In the genomic region with DNA sequence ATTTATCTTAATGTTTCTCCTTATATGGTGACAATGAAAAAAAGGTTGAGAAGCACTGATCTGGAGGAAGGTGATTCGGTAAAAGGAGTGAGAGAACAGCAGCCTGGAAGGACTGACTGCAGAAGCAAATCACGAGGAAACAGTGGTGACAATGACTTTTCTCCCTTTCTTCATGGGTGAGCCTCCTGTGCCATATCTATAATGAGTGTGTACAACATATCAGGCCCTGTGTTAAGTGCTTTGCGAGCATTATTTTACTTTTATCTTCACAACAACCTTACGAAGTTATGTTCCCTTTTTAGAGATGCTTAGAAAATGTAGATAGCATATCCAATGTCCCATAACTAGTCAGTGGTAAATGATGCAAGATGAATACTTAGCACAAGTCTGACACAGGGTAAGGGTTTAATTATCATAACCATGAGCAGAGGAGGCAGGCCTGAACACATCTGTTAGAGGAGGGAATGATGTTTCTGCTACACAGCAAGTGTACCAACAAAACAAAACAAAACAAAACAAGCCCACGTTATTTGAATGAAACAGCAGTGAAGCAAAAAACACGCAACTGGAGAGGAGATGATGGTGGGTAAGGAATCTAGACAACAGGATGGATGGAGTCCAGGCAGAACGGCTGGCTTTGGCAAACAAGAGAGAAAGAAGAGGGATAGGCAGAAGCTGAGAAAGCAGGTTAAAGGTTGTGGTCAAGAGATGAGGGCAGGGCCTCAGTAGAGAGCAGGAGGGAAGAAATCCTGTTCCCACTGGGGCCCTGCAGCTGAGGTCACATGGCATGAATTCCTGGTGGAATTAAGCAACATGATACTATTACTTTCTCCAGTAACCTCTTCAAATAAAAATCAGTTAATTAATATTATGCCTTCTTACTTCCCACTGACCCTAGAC, we compare ENCODE assay signal across 1 cellular context.
TF ChIP-seq lines count a peak whose summit lies in the region.

No MANE protein-coding gene starts in this region.

TF ChIP-seq in HepG2, 621 proteins besides CTCF, POLR2A, EP300 and RAD21 (continued from another document):
- TF ChIP-seq, protein P1, sequence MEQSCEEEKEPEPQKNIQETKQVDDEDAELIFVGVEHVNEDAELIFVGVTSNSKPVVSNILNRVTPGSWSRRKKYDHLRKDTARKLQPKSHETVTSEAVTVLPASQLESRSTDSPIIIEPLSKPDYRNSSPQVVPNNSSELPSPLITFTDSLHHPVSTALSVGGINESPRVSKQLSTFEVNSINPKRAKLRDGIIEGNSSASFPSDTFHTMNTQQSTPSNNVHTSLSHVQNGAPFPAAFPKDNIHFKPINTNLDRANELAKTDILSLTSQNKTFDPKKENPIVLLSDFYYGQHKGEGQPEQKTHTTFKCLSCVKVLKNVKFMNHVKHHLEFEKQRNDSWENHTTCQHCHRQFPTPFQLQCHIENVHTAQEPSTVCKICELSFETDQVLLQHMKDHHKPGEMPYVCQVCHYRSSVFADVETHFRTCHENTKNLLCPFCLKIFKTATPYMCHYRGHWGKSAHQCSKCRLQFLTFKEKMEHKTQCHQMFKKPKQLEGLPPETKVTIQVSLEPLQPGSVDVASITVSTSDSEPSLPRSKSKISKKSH (CRISPR knock-in tag; IDR thresholded peaks at IDR 0.05; ENCODE audit: borderline replicate concordance): no peak
- TF ChIP-seq EEA1 (CRISPR knock-in tag; IDR thresholded peaks at IDR 0.05; ENCODE audit: borderline replicate concordance) (no peak), ZKSCAN8 (CRISPR knock-in tag; IDR thresholded peaks at IDR 0.05; ENCODE audit: borderline replicate concordance) (no peak), MTF2 (CRISPR knock-in tag; IDR thresholded peaks at IDR 0.05; ENCODE audit: borderline replicate concordance) (no peak)
